In the genomic region with DNA sequence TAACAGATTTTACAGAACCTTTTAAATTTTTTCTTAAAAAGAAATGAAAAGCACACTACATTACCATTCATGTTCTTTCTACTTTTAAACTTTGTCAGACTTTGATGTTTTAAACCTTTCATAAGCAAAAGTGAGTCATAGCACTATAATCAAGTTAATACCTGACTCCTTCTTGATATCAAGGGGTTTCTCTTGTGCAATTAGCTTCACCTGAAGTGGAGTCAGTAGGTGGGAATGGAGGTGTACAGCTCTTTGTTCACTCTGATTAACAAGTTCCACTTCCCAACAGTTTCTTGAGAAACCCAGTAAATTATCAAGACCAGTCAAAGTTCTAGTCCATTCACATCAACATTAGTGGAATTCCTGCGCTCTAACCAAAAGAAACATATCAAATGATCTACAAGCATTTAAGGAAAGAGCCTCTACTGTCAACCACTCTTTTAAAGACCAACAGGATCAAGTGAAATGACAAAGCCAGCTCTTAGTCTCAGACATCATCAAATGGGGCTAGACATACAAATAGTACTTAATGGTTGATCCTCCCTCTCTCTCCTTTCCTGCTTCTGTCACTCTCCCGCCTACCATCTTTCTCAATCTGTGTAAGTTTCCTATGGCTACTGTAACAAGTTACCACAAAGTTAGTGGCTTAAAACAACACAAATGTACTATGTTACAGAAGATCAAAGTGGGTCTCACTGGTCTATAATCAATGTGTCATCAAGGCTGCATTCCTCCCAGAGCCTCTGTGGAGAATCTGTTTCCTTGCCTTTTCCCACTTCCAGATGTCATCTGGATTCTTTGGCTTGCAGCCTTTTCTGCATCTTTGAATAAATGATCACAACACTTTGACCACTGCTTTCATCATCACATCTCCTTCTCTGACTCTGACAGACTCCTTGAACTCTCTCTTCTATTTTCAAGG, we compare ENCODE assay signal across 15 cellular contexts.
"Had no signal": no experiment of that assay in that cellular context is flagged by ENCODE, and none has a peak within 500 bp of the region (broad histone marks: within the 10 kb centered on the region; RNA-seq: fewer than 3 reads in every experiment).

No MANE protein-coding gene starts in this region.

- H3K4me1 Mint-ChIP-seq: activated CD4-positive, alpha-beta memory T cell treated with anti-CD3 and anti-CD28 coated beads, Interleukin-2, amount 10 ng/mL, durations not matched to agents 7 days and 5 days; naive thymus-derived CD8-positive, alpha-beta T cell had no signal

- H3K9me3 ChIP-seq: body of pancreas, testis, upper lobe of right lung had no signal

- ATAC-seq: body of pancreas; left cardiac atrium; naive thymus-derived CD8-positive, alpha-beta T cell; right cardiac atrium; upper lobe of right lung had no signal

- H3K27me3 ChIP-seq: body of pancreas, testis, upper lobe of right lung had no signal

- H3K36me3 ChIP-seq: upper lobe of right lung had no signal

- H3K4me3 Mint-ChIP-seq: activated CD4-positive, alpha-beta memory T cell treated with anti-CD3 and anti-CD28 coated beads, Interleukin-2, amount 10 ng/mL, durations not matched to agents 7 days and 5 days; naive thymus-derived CD8-positive, alpha-beta T cell had no signal

- H3K4me1 ChIP-seq: body of pancreas, testis, upper lobe of right lung had no signal

- H3K4me3 ChIP-seq: body of pancreas, lung, testis, upper lobe of right lung had no signal

- DNase-seq: activated CD4-positive, alpha-beta memory T cell treated with anti-CD3 and anti-CD28 coated beads, Interleukin-2, amount 10 ng/mL, durations not matched to agents 7 days and 5 days; activated CD8-positive, alpha-beta memory T cell treated with anti-CD3 and anti-CD28 coated beads, Interleukin-2, amount 50 U/mL, for 48 hours; activated gamma-delta T cell; body of pancreas; effector memory CD4-positive, alpha-beta T cell; left cardiac atrium; naive thymus-derived CD8-positive, alpha-beta T cell; posterior cingulate gyrus; right cardiac atrium; SIG-M5; stimulated activated CD4-positive, alpha-beta T cell treated with anti-CD3 and anti-CD28 coated beads, Interleukin-1b, Interleukin-23, amount 100 ng/mL, for 48 hours; stimulated activated naive CD4-positive, alpha-beta T cell treated with Interleukin-2 at 50 U/mL for 16 hours; testis; upper lobe of right lung had no signal

- H3K27ac Mint-ChIP-seq: activated CD4-positive, alpha-beta memory T cell treated with anti-CD3 and anti-CD28 coated beads, Interleukin-2, amount 10 ng/mL, durations not matched to agents 7 days and 5 days; naive thymus-derived CD8-positive, alpha-beta T cell had no signal
